Comparison of ENCODE assay signal across 2 cellular contexts in the genomic region with DNA sequence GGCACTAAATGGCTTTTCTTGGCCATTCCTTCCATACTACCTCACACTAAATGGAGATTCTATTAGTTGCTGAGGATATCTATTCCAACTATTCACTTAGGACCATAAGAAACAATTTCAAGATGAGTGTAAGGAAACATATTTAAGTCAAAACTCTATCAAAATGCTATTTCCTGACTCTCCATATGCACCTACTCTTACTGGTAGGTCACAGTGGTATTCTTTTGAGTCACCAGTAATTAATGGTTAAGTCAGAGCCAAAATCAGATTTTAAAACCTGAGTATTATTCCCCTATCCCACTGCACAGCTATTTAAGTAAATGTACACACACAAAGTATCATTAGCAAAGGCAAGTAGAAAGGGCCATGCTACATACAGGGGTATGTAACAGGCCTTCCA.
A peak's percentile ranks its signal among the peaks of the same experiment; 100 is the strongest.
TF ChIP-seq lines count a peak whose summit lies in the region.

No MANE protein-coding gene starts in this region.

TF ChIP-seq in HEK293, 187 proteins besides CTCF, POLR2A, EP300 and RAD21:
- peak; percentile 31; the same call in 1 of the 2 replicates for TF ChIP-seq SP7 (tag by site-specific recombination; IDR thresholded peaks at IDR 0.05)
- no peak for TF ChIP-seq ZNF416 (tag by site-specific recombination; IDR thresholded peaks at IDR 0.05)
TF ChIP-seq in HEK293: peak in this region for 1.

TF ChIP-seq in GM12878, 131 proteins besides CTCF, POLR2A, EP300 and RAD21:
- TF ChIP-seq IRF4 (IDR thresholded peaks at IDR 0.05; ENCODE audit: low read depth, low read length), result peak; percentile 45; the same call in 1 of the 2 replicates
- no peak for TF ChIP-seq NFXL1 (IDR thresholded peaks at IDR 0.05; ENCODE audit: borderline replicate concordance)
- TF ChIP-seq, protein P1, sequence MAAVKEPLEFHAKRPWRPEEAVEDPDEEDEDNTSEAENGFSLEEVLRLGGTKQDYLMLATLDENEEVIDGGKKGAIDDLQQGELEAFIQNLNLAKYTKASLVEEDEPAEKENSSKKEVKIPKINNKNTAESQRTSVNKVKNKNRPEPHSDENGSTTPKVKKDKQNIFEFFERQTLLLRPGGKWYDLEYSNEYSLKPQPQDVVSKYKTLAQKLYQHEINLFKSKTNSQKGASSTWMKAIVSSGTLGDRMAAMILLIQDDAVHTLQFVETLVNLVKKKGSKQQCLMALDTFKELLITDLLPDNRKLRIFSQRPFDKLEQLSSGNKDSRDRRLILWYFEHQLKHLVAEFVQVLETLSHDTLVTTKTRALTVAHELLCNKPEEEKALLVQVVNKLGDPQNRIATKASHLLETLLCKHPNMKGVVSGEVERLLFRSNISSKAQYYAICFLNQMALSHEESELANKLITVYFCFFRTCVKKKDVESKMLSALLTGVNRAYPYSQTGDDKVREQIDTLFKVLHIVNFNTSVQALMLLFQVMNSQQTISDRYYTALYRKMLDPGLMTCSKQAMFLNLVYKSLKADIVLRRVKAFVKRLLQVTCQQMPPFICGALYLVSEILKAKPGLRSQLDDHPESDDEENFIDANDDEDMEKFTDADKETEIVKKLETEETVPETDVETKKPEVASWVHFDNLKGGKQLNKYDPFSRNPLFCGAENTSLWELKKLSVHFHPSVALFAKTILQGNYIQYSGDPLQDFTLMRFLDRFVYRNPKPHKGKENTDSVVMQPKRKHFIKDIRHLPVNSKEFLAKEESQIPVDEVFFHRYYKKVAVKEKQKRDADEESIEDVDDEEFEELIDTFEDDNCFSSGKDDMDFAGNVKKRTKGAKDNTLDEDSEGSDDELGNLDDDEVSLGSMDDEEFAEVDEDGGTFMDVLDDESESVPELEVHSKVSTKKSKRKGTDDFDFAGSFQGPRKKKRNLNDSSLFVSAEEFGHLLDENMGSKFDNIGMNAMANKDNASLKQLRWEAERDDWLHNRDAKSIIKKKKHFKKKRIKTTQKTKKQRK (IDR thresholded peaks at IDR 0.05; ENCODE audit: low read depth, low read length), result no peak
- TF ChIP-seq SMARCA5 (IDR thresholded peaks at IDR 0.05), result no peak
- peak; percentile 73 for TF ChIP-seq JUNB (IDR thresholded peaks at IDR 0.05)
- TF ChIP-seq RUNX3 (IDR thresholded peaks at IDR 0.05; ENCODE audit: low read length), result peak; percentile 22; the same call in 1 of the 2 replicates
